In genomic region chr5:78544531-78545200, GRCh38 we compare ENCODE assay signal across 15 cellular contexts.
DNase-seq lines count a peak whose midpoint lies in the region; ATAC-seq and TF ChIP-seq lines count a peak whose summit lies in the region.
"Had no signal": no experiment of that assay in that cellular context is flagged by ENCODE, and none has a peak within 500 bp of the region (broad histone marks: within the 10 kb centered on the region; RNA-seq: fewer than 3 reads in every experiment).

No MANE protein-coding gene starts in this region.

- DNase-seq in AG20443 (ENCODE audit: low spot score) (peak; percentile 65), HFF-Myc (ENCODE audit: extremely low read depth, low read depth) (peak; percentile 66), brain pericyte (ENCODE audit: low read depth, low spot score) (peak; percentile 75), mucosa of descending colon (no peak), BE2C (no peak), D341Med (ENCODE audit: low spot score) (no peak)
- DNase-seq: C1 segment of cervical spinal cord; colonic mucosa; KBM-7; NCI-H2227 treated with DMSO at 0.1 percent for 48 hours; SHP77; stimulated activated CD8-positive, alpha-beta memory T cell treated with anti-CD3 and anti-CD28 coated beads, Interleukin-4, amount 100 ng/mL, for 48 hours had no signal

- H3K9me3 ChIP-seq in mucosa of descending colon (no peaks in the 10 kb centered on the region), BE2C (no peaks in the 10 kb centered on the region)
- H3K9me3 ChIP-seq: colonic mucosa had no signal

- ATAC-seq in mucosa of descending colon (peak; percentile 27), GM21786 (IDR thresholded peaks at IDR 0.05; ENCODE audit: unreplicated experiment) (no peak), GM18873 (IDR thresholded peaks at IDR 0.05; ENCODE audit: low FRiP score, unreplicated experiment) (no peak)

- H3K4me1 ChIP-seq in mucosa of descending colon (ENCODE audit: low read depth), result no peaks in the 10 kb centered on the region
- H3K4me1 ChIP-seq in BE2C, result peaks cover 27% of the 10 kb centered on the region
- H3K4me1 ChIP-seq: colonic mucosa had no signal

- TF ChIP-seq CTCF in HFF-Myc (IDR thresholded peaks at IDR 0.05; ENCODE audit: low read depth, low read length, missing control alignments) (no peak), mucosa of descending colon (IDR thresholded peaks at IDR 0.05) (no peak), BE2C (IDR thresholded peaks at IDR 0.05; ENCODE audit: low read depth, low read length) (no peak)

- no peaks in the 10 kb centered on the region for H3K27me3 ChIP-seq in BE2C
- H3K27me3 ChIP-seq: colonic mucosa had no signal

- H3K4me3 ChIP-seq in HFF-Myc (replicated peaks; ENCODE audit: low read depth, low read length) (no peak overlapping the region), mucosa of descending colon (no peak overlapping the region), BE2C (ENCODE audit: low read depth, low read length) (no peak overlapping the region)
- H3K4me3 ChIP-seq: colonic mucosa, skin epidermis had no signal

- H3K36me3 ChIP-seq in mucosa of descending colon (ENCODE audit: low read depth), result no peaks in the 10 kb centered on the region
- H3K36me3 ChIP-seq in BE2C, result no peaks in the 10 kb centered on the region
- H3K36me3 ChIP-seq: colonic mucosa had no signal

- intact Hi-C loops in mucosa of descending colon (cut with DNase I, micrococcal nuclease), result loop anchor here in 1 of 2 donors (10.0 kb wide), 1 partner anchor 360 kb away; no protein-coding TSS in a partner anchor

Comparison
In these comparisons a context has a peak if more than half of its experiments do, and no peak if none do; other contexts are left out.
1. DNase-seq: peak in AG20443 (single experiment), HFF-Myc (single experiment) and brain pericyte (single experiment); none in mucosa of descending colon (0 of 3), BE2C (single experiment) and D341Med (single experiment).